In genomic region chr2:83042053-83042452, GRCh38 we compare ENCODE assay signal across 26 cellular contexts.
"Had no signal": no experiment of that assay in that cellular context is flagged by ENCODE, and none has a peak within 500 bp of the region (broad histone marks: within the 10 kb centered on the region; RNA-seq: fewer than 3 reads in every experiment).

No MANE protein-coding gene starts in this region.

- H3K4me1 ChIP-seq: colonic mucosa, esophagus muscularis mucosa, esophagus squamous epithelium, foreskin keratinocyte, gastrocnemius medialis, gastroesophageal sphincter, heart left ventricle, heart right ventricle had no signal

- H3K4me3 ChIP-seq: colonic mucosa, coronary artery, dorsolateral prefrontal cortex, esophagus muscularis mucosa, esophagus squamous epithelium, gastrocnemius medialis, gastroesophageal sphincter, heart left ventricle, heart right ventricle, hepatocyte had no signal

- H3K27me3 ChIP-seq: colonic mucosa, esophagus muscularis mucosa, esophagus squamous epithelium, foreskin keratinocyte, gastrocnemius medialis, gastroesophageal sphincter, heart left ventricle, heart right ventricle, hepatocyte had no signal

- H3K79me2 ChIP-seq: hepatocyte had no signal

- H3K4me2 ChIP-seq: hepatocyte had no signal

- FAIRE-seq: endothelial cell of umbilical vein had no signal

- H3K36me3 ChIP-seq: colonic mucosa, esophagus muscularis mucosa, esophagus squamous epithelium, gastrocnemius medialis, gastroesophageal sphincter, heart left ventricle, heart right ventricle had no signal

- DNase-seq: colonic mucosa; cortex of kidney; dermis blood vessel endothelial cell; dorsolateral prefrontal cortex; effector CD4-positive, alpha-beta T cell; effector CD8-positive, alpha-beta T cell; effector memory CD4-positive, alpha-beta T cell; effector memory CD8-positive, alpha-beta T cell; endodermal cell; erythroblast; esophagus squamous epithelium; foreskin fibroblast; foreskin keratinocyte; foreskin melanocyte; gastrocnemius medialis; glutamatergic neuron; head of caudate nucleus; heart left ventricle; heart right ventricle had no signal

- H3K9me3 ChIP-seq: colonic mucosa, esophagus muscularis mucosa, esophagus squamous epithelium, gastrocnemius medialis, gastroesophageal sphincter had no signal

- H3K27ac ChIP-seq: colonic mucosa, coronary artery, dorsolateral prefrontal cortex, epithelial cell of prostate, esophagus muscularis mucosa, esophagus squamous epithelium, foreskin keratinocyte, gastrocnemius medialis, gastroesophageal sphincter, heart left ventricle, heart right ventricle, hepatocyte had no signal

- H2AFZ ChIP-seq: hepatocyte had no signal

- ATAC-seq: effector memory CD8-positive, alpha-beta T cell; esophagus mucosa; foreskin keratinocyte; gastrocnemius medialis; gastroesophageal sphincter; heart left ventricle; heart right ventricle had no signal
